Comparison of ENCODE assay signal across 1 cellular context in genomic region chr18:55119434-55119833, GRCh38.
A peak's percentile ranks its signal among the peaks of the same experiment; 100 is the strongest.
TF ChIP-seq lines count a peak whose summit lies in the region.

No MANE protein-coding gene starts in this region.

TF ChIP-seq in K562, 482 proteins besides CTCF, POLR2A, EP300 and RAD21 (continued from another document and continues in another):
- TF ChIP-seq BCL6 (CRISPR knock-in tag; IDR thresholded peaks at IDR 0.05): no peak
- TF ChIP-seq ZNF639 (CRISPR knock-in tag; conservative IDR thresholded peaks at IDR 0.05 in 1 of 2, IDR thresholded peaks at IDR 0.05 in 1 of 2): peak in 1 of 2 experiments; percentile 25; a peak in 1 of 4 replicates
- TF ChIP-seq CBX8 (IDR thresholded peaks at IDR 0.05; ENCODE audit: borderline replicate concordance, extremely low read depth, low read depth, low read length, poor library complexity, severe bottlenecking): no peak
- no peak for TF ChIP-seq ATF2 (CRISPR knock-in tag; IDR thresholded peaks at IDR 0.05)
- no peak for TF ChIP-seq DEAF1 (CRISPR knock-in tag; IDR thresholded peaks at IDR 0.05)
- no peak for TF ChIP-seq ZBTB2 (IDR thresholded peaks at IDR 0.05)
- TF ChIP-seq E2F5 (CRISPR knock-in tag; IDR thresholded peaks at IDR 0.05): no peak
- no peak for TF ChIP-seq FOS (IDR thresholded peaks at IDR 0.05; ENCODE audit: extremely low read depth, insufficient read length)
- TF ChIP-seq PPARD (CRISPR knock-in tag; IDR thresholded peaks at IDR 0.05): no peak
- TF ChIP-seq HDAC8 (tag; IDR thresholded peaks at IDR 0.05): no peak
- TF ChIP-seq PML (IDR thresholded peaks at IDR 0.05; ENCODE audit: low read length): peak; percentile 53; the same call in 1 of the 2 replicates
- no peak for TF ChIP-seq CTCFL (IDR thresholded peaks at IDR 0.05; ENCODE audit: borderline replicate concordance, insufficient read depth, low read depth, low read length, poor library complexity, severe bottlenecking)
- TF ChIP-seq HOMEZ (CRISPR knock-in tag; IDR thresholded peaks at IDR 0.05): no peak
- no peak for TF ChIP-seq SRSF7 (optimal IDR thresholded peaks at IDR 0.05; ENCODE audit: low read depth, low read length)
- peak; percentile 61 for TF ChIP-seq FOXM1 (IDR thresholded peaks at IDR 0.05; ENCODE audit: low read depth)
- no peak for TF ChIP-seq FOXM1 (CRISPR knock-in tag; IDR thresholded peaks at IDR 0.05; ENCODE audit: low read depth)
- TF ChIP-seq TCFL5 (CRISPR knock-in tag; conservative IDR thresholded peaks at IDR 0.05): no peak
- no peak for TF ChIP-seq ETV5 (CRISPR knock-in tag; IDR thresholded peaks at IDR 0.05; ENCODE audit: low read depth)
- no peak for TF ChIP-seq TFAP4 (CRISPR knock-in tag; IDR thresholded peaks at IDR 0.05; ENCODE audit: borderline replicate concordance)
- no peak for TF ChIP-seq ZNF584 (CRISPR knock-in tag; IDR thresholded peaks at IDR 0.05; ENCODE audit: low read depth)
- no peak for TF ChIP-seq SETDB1 (IDR thresholded peaks at IDR 0.05; ENCODE audit: low read length)
- TF ChIP-seq C11orf30 (IDR thresholded peaks at IDR 0.05; ENCODE audit: low read depth): peak; percentile 46; the same call in 1 of the 2 replicates
- no peak for TF ChIP-seq STAG1 (CRISPR knock-in tag; IDR thresholded peaks at IDR 0.05; ENCODE audit: borderline replicate concordance)
- no peak for TF ChIP-seq ZNF695 (CRISPR knock-in tag; IDR thresholded peaks at IDR 0.05)
- TF ChIP-seq BDP1 (IDR thresholded peaks at IDR 0.05; ENCODE audit: insufficient read depth, insufficient read length): no peak
- TF ChIP-seq PKNOX1 (IDR thresholded peaks at IDR 0.05): no peak
- no peak for TF ChIP-seq SRF (CRISPR knock-in tag; IDR thresholded peaks at IDR 0.05)
- no peak for TF ChIP-seq TFE3 (CRISPR knock-in tag; IDR thresholded peaks at IDR 0.05)
- no peak for TF ChIP-seq KAT2B (IDR thresholded peaks at IDR 0.05; ENCODE audit: low read depth, low read length)
- peak; percentile 65 for TF ChIP-seq CXXC5 (CRISPR knock-in tag; IDR thresholded peaks at IDR 0.05)
- peak; percentile 93 for TF ChIP-seq DPF2 (IDR thresholded peaks at IDR 0.05)
- TF ChIP-seq HIVEP1 (CRISPR knock-in tag; IDR thresholded peaks at IDR 0.05): no peak
- no peak for TF ChIP-seq ZFPM2 (CRISPR knock-in tag; IDR thresholded peaks at IDR 0.05)
- TF ChIP-seq ZNF740 (CRISPR knock-in tag; IDR thresholded peaks at IDR 0.05): no peak
- no peak for TF ChIP-seq ZNF740 (tag; IDR thresholded peaks at IDR 0.05)
- TF ChIP-seq HMBOX1 (IDR thresholded peaks at IDR 0.05): no peak
- TF ChIP-seq PHTF2 (CRISPR knock-in tag; IDR thresholded peaks at IDR 0.05): no peak
- no peak for TF ChIP-seq SFPQ (IDR thresholded peaks at IDR 0.05; ENCODE audit: low read depth, low read length)
- no peak for TF ChIP-seq ZKSCAN3 (CRISPR knock-in tag; IDR thresholded peaks at IDR 0.05)
- TF ChIP-seq NCOR1 (IDR thresholded peaks at IDR 0.05): peak; percentile 83
- no peak for TF ChIP-seq PTTG1 (tag; IDR thresholded peaks at IDR 0.05; ENCODE audit: low read depth)
- TF ChIP-seq WHSC1 (IDR thresholded peaks at IDR 0.05; ENCODE audit: low read length): no peak
